In the genomic region with DNA sequence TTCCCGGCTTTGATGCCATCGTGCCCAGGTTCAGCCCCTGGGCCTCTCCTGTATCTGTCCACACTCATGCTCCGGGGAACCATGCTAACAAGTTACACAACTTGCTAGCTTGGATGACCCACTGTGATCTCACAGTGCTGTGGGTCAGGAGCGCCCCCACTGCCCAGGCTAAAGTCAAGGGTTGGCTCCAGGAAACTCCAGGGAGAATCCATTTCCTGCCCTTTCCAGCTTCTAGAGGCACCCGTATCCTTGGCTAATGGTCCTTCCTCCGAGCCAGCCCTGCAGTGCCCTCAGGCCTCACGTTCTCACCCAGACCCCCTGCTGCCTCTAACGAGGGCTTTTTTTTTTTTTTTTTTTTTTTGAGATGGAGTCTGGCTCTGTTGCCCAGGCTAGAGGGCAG, we compare ENCODE assay signal across 22 cellular contexts. TPM values are rescaled to one million over a fixed set of nuclear protein-coding genes. Genes with fewer than 3 reads are reported as not detected.
"Had no signal": no experiment of that assay in that cellular context is flagged by ENCODE, and none has a peak within 500 bp of the region (broad histone marks: within the 10 kb centered on the region; RNA-seq: fewer than 3 reads in every experiment).

No MANE protein-coding gene starts in this region.

- DNase-seq: activated CD8-positive, alpha-beta memory T cell treated with anti-CD3 and anti-CD28 coated beads for 24 hours; activated CD8-positive, alpha-beta memory T cell treated with anti-CD3 and anti-CD28 coated beads, Interleukin-2, amount 50 U/mL, for 4 hours; activated naive CD8-positive, alpha-beta T cell treated with anti-CD3 and anti-CD28 coated beads for 36 hours; activated T-cell treated with anti-CD3 and anti-CD28 coated beads, Interleukin-2, amount 50 U/mL, for 24 hours; amygdala; colonic mucosa; dorsolateral prefrontal cortex; heart left ventricle; left colon; occipital lobe; small intestine; stimulated activated CD4-positive, alpha-beta T cell treated with anti-CD3 and anti-CD28 coated beads, Interleukin-2, amount 100 ng/mL, for 24 hours; stomach; uterus had no signal

- H3K27ac Mint-ChIP-seq: activated naive CD8-positive, alpha-beta T cell treated with anti-CD3 and anti-CD28 coated beads for 36 hours; activated T-cell treated with anti-CD3 and anti-CD28 coated beads, Interleukin-2, amount 50 U/mL, for 24 hours; activated T-helper 17 cell treated with anti-CD3 and anti-CD28 coated beads, Interleukin-2, amount 50 U/mL, for 72 hours; memory B cell; stimulated activated effector memory CD8-positive, alpha-beta T cell treated with anti-CD3 and anti-CD28 coated beads, Interleukin-12 subunit alpha, Interleukin-12 subunit beta, amount 100 ng/mL, for 72 hours had no signal

- H3K27me3 Mint-ChIP-seq: activated T-cell treated with anti-CD3 and anti-CD28 coated beads, Interleukin-2, amount 50 U/mL, for 24 hours; activated T-helper 17 cell treated with anti-CD3 and anti-CD28 coated beads, Interleukin-2, amount 50 U/mL, for 72 hours; memory B cell had no signal

- H3K4me3 ChIP-seq: colonic mucosa, dorsolateral prefrontal cortex, heart left ventricle, stomach, suprapubic skin, tibial nerve, uterus had no signal

- H3K36me3 ChIP-seq: colonic mucosa, stomach, suprapubic skin, uterus had no signal

- H3K4me1 ChIP-seq: colonic mucosa, uterus had no signal

- H3K36me3 Mint-ChIP-seq: activated naive CD8-positive, alpha-beta T cell treated with anti-CD3 and anti-CD28 coated beads for 36 hours had no signal

- H3K27ac ChIP-seq: colonic mucosa, heart left ventricle, stomach, suprapubic skin, tibial nerve, uterus had no signal

- H3K27me3 ChIP-seq: colonic mucosa, dorsolateral prefrontal cortex, heart left ventricle, stomach, suprapubic skin, tibial nerve, uterus had no signal

- H3K9me3 Mint-ChIP-seq: activated naive CD8-positive, alpha-beta T cell treated with anti-CD3 and anti-CD28 coated beads for 36 hours; activated T-cell treated with anti-CD3 and anti-CD28 coated beads, Interleukin-2, amount 50 U/mL, for 24 hours; activated T-helper 17 cell treated with anti-CD3 and anti-CD28 coated beads, Interleukin-2, amount 50 U/mL, for 72 hours; memory B cell; nephron; stimulated activated effector memory CD8-positive, alpha-beta T cell treated with anti-CD3 and anti-CD28 coated beads, Interleukin-12 subunit alpha, Interleukin-12 subunit beta, amount 100 ng/mL, for 72 hours had no signal

- H3K4me3 Mint-ChIP-seq: activated naive CD8-positive, alpha-beta T cell treated with anti-CD3 and anti-CD28 coated beads for 36 hours; activated T-cell treated with anti-CD3 and anti-CD28 coated beads, Interleukin-2, amount 50 U/mL, for 24 hours; activated T-helper 17 cell treated with anti-CD3 and anti-CD28 coated beads, Interleukin-2, amount 50 U/mL, for 72 hours; memory B cell; nephron; stimulated activated effector memory CD8-positive, alpha-beta T cell treated with anti-CD3 and anti-CD28 coated beads, Interleukin-12 subunit alpha, Interleukin-12 subunit beta, amount 100 ng/mL, for 72 hours had no signal

- ATAC-seq: activated T-helper 17 cell treated with anti-CD3 and anti-CD28 coated beads, Interleukin-2, amount 50 U/mL, for 72 hours; heart left ventricle; left colon; sciatic nerve; stimulated activated effector memory CD8-positive, alpha-beta T cell treated with anti-CD3 and anti-CD28 coated beads, Interleukin-12 subunit alpha, Interleukin-12 subunit beta, amount 100 ng/mL, for 72 hours had no signal

- H3K9me3 ChIP-seq: colonic mucosa, stomach, suprapubic skin, uterus had no signal

RNA-seq across cellular contexts. Expression of gene AMZ1, which starts 19.5 kb away (rescaled TPM):
- total RNA-seq: bronchial epithelial cell had no signal
- polyA plus RNA-seq: stomach had no signal
